Comparison of ENCODE assay signal across 9 cellular contexts in the genomic region with DNA sequence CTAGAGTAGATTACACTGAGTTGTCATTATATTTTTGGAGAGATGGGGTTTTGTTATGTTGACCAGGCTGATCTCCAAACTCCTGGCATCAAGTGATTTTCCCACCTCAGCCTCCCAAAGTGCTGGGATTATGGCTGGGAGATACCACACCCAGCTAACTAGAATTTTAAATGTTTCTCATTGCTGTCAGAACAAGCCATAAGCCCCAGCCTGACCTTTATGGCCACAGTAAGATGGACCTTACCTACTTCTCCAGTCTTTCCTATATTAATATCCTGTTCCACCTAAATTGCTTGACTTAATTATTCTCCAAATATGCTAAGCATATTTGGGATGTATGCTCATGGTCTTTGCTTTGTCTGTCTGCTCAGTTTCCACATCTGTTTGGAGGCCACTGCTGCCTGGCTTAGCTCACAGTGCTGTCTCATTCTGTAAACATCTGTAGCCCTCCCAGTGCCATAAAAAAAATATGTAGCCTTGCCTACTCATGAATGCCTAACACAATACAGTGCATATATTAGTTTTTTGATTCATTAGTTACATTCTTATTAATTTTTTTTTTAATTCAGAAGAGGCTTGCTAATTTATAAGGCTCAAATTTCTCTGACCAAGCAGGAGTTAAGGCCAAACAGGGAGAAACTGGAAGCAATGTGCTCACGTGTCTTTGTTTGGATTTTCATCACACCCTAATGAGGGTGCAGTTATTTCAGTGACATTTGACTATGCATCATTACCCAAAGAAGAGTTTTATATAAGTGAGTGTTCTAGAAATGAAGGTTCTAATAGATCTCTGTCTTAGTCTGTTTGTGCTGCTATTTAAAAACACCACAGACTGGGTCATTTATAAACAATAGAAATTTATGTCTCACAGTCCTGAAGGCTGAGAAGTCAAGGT. TPM values are rescaled to one million over a fixed set of nuclear protein-coding genes. Genes with fewer than 3 reads are reported as not detected.
A peak's percentile ranks its signal among the peaks of the same experiment; 100 is the strongest.
DNase-seq lines count a peak whose midpoint lies in the region; ATAC-seq and TF ChIP-seq lines count a peak whose summit lies in the region.
"Had no signal": no experiment of that assay in that cellular context is flagged by ENCODE, and none has a peak within 500 bp of the region (broad histone marks: within the 10 kb centered on the region; RNA-seq: fewer than 3 reads in every experiment).

No MANE protein-coding gene starts in this region.

- H3K4me3 ChIP-seq in foreskin fibroblast (ENCODE audit: low read depth in 1 of 2, low read length in 2 of 2), result no peak overlapping the region
- no peak overlapping the region for H3K4me3 ChIP-seq in skeletal muscle cell (ENCODE audit: low read depth, low read length)

- no peak for TF ChIP-seq POLR2A in erythroblast (IDR thresholded peaks at IDR 0.05; ENCODE audit: low read length)

- DNase-seq in Daoy (ENCODE audit: low read depth), result peak; percentile 60
- DNase-seq in RPMI7951 (ENCODE audit: low read depth), result peak; percentile 5
- peak; percentile 89 to 94 for DNase-seq in foreskin fibroblast
- DNase-seq in skeletal muscle cell (ENCODE audit: low read depth), result peak; percentile 64
- no peak for DNase-seq in erythroblast (lab: John Stamatoyannopoulos, UW)
- no peak for DNase-seq in pons (ENCODE audit: low spot score)
- DNase-seq: effector memory CD4-positive, alpha-beta T cell had no signal

- TF ChIP-seq CTCF in foreskin fibroblast (IDR thresholded peaks at IDR 0.05; ENCODE audit: low read depth, low read length), result no peak

- no peak for ATAC-seq in GM18870 (IDR thresholded peaks at IDR 0.05; ENCODE audit: unreplicated experiment)
- ATAC-seq: HCT116 had no signal

RNA-seq across cellular contexts. Expression of gene PSME4, which starts 45.3 kb away (rescaled TPM):
- total RNA-seq in Daoy (2014; rRNA removed; shearing (Covaris generic)), result 41.9 and 42.9 TPM in 2 replicates
- 37.4 and 40.0 TPM in 2 replicates for total RNA-seq in RPMI7951 (2014; rRNA removed; shearing (Covaris generic))

Comparison
In these comparisons a context has a peak if more than half of its experiments do, and no peak if none do; other contexts are left out.
1. DNase-seq: peak in Daoy (single experiment), RPMI7951 (single experiment), foreskin fibroblast (2 of 2) and skeletal muscle cell (single experiment); none in erythroblast (0 of 2) and pons (single experiment).